ENCODE assay signal across 1 cellular context in genomic region chr14:41606249-41607118, GRCh38.
TF ChIP-seq lines count a peak whose summit lies in the region.

TSS of gene LRFN5 (plus strand) at chr14:41606876.

TF ChIP-seq in WTC11, 78 proteins besides CTCF, POLR2A, EP300 and RAD21 (continued from another document):
- TF ChIP-seq, protein P1, sequence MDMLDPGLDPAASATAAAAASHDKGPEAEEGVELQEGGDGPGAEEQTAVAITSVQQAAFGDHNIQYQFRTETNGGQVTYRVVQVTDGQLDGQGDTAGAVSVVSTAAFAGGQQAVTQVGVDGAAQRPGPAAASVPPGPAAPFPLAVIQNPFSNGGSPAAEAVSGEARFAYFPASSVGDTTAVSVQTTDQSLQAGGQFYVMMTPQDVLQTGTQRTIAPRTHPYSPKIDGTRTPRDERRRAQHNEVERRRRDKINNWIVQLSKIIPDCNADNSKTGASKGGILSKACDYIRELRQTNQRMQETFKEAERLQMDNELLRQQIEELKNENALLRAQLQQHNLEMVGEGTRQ (CRISPR knock-in tag; IDR thresholded peaks at IDR 0.05) = no peak
- no peak for TF ChIP-seq TCF7 (CRISPR knock-in tag; IDR thresholded peaks at IDR 0.05; ENCODE audit: low read depth)
- TF ChIP-seq ZNF219 (CRISPR knock-in tag; IDR thresholded peaks at IDR 0.05; ENCODE audit: borderline replicate concordance) = no peak
- no peak for TF ChIP-seq ERG (CRISPR knock-in tag; IDR thresholded peaks at IDR 0.05)
- TF ChIP-seq, protein P2, sequence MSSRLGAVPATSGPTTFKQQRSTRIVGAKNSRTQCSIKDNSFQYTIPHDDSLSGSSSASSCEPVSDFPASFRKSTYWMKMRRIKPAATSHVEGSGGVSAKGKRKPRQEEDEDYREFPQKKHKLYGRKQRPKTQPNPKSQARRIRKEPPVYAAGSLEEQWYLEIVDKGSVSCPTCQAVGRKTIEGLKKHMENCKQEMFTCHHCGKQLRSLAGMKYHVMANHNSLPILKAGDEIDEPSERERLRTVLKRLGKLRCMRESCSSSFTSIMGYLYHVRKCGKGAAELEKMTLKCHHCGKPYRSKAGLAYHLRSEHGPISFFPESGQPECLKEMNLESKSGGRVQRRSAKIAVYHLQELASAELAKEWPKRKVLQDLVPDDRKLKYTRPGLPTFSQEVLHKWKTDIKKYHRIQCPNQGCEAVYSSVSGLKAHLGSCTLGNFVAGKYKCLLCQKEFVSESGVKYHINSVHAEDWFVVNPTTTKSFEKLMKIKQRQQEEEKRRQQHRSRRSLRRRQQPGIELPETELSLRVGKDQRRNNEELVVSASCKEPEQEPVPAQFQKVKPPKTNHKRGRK (CRISPR knock-in tag; IDR thresholded peaks at IDR 0.05; ENCODE audit: borderline replicate concordance) = no peak
- no peak for TF ChIP-seq MYBL2 (CRISPR knock-in tag; IDR thresholded peaks at IDR 0.05)
- no peak for TF ChIP-seq NFATC4 (CRISPR knock-in tag; IDR thresholded peaks at IDR 0.05)
- TF ChIP-seq, protein P3, sequence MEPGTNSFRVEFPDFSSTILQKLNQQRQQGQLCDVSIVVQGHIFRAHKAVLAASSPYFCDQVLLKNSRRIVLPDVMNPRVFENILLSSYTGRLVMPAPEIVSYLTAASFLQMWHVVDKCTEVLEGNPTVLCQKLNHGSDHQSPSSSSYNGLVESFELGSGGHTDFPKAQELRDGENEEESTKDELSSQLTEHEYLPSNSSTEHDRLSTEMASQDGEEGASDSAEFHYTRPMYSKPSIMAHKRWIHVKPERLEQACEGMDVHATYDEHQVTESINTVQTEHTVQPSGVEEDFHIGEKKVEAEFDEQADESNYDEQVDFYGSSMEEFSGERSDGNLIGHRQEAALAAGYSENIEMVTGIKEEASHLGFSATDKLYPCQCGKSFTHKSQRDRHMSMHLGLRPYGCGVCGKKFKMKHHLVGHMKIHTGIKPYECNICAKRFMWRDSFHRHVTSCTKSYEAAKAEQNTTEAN (CRISPR knock-in tag; IDR thresholded peaks at IDR 0.05) = peak; percentile 42; the same call in 1 of the 2 replicates
- no peak for TF ChIP-seq FOXJ3 (CRISPR knock-in tag; IDR thresholded peaks at IDR 0.05; ENCODE audit: borderline replicate concordance)
- TF ChIP-seq, protein P4, sequence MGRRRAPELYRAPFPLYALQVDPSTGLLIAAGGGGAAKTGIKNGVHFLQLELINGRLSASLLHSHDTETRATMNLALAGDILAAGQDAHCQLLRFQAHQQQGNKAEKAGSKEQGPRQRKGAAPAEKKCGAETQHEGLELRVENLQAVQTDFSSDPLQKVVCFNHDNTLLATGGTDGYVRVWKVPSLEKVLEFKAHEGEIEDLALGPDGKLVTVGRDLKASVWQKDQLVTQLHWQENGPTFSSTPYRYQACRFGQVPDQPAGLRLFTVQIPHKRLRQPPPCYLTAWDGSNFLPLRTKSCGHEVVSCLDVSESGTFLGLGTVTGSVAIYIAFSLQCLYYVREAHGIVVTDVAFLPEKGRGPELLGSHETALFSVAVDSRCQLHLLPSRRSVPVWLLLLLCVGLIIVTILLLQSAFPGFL (CRISPR knock-in tag; IDR thresholded peaks at IDR 0.05; ENCODE audit: borderline replicate concordance) = no peak
- TF ChIP-seq, protein P5, sequence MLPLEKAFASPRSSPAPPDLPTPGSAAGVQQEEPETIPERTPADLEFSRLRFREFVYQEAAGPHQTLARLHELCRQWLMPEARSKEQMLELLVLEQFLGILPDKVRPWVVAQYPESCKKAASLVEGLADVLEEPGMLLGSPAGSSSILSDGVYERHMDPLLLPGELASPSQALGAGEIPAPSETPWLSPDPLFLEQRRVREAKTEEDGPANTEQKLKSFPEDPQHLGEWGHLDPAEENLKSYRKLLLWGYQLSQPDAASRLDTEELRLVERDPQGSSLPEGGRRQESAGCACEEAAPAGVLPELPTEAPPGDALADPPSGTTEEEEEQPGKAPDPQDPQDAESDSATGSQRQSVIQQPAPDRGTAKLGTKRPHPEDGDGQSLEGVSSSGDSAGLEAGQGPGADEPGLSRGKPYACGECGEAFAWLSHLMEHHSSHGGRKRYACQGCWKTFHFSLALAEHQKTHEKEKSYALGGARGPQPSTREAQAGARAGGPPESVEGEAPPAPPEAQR (CRISPR knock-in tag; IDR thresholded peaks at IDR 0.05) = no peak
- no peak for TF ChIP-seq STAT6 (CRISPR knock-in tag; conservative IDR thresholded peaks at IDR 0.05; ENCODE audit: low read depth)
- TF ChIP-seq NR1H2 (CRISPR knock-in tag; IDR thresholded peaks at IDR 0.05) = no peak
